ENCODE assay signal across 20 cellular contexts in the genomic region with DNA sequence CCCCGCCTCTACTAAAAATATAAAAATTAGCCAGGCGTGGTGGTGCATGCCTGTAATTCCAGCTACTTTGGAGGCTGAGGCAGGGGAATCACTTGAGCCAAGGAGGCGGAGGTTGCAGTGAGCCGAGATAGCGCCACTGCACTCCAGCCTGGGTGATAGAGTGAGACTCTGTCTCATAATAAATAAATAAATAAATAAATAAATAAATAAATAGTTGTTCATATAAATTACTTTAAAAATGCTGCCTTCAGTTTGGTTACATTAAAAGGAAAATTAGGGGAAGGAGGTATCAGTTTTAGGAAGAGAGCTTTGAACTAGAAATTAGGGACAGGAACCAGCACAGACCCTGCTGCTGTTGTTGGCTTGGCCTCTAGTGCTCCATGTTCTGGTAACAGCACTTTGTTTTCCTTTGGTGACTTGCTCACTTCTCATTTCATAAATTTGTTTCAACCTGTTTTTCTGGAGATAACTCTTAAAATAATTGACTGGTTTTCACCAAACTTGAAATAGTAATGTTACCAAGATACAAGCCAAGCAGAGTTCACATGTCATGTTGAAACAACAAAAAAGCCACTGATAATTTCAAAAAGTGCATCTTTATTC. TPM values are rescaled to one million over a fixed set of nuclear protein-coding genes. Genes with fewer than 3 reads are reported as not detected.
DNase-seq lines count a peak whose midpoint lies in the region; ATAC-seq, FAIRE-seq and TF ChIP-seq lines count a peak whose summit lies in the region.
"Had no signal": no experiment of that assay in that cellular context is flagged by ENCODE, and none has a peak within 500 bp of the region (broad histone marks: within the 10 kb centered on the region; RNA-seq: fewer than 3 reads in every experiment).

No MANE protein-coding gene starts in this region.

- no peak overlapping the region for H2AK5ac ChIP-seq in mesenchymal stem cell (ENCODE audit: low read length, severe bottlenecking)

- no peak for ATAC-seq in A549
- ATAC-seq in HCT116, result no peak

- no peak overlapping the region for H3K14ac ChIP-seq in mesenchymal stem cell (ENCODE audit: low read length in 2 of 2)

- no peak overlapping the region for H2BK5ac ChIP-seq in mesenchymal stem cell (ENCODE audit: low read depth, low read length, poor library complexity, severe bottlenecking)

- H3K9me2 ChIP-seq in HCT116 (ENCODE audit: insufficient read depth), result 0 out of 2 replicates have a peak, but pooled peaks cover 4% of the 10 kb centered on the region

- H3K36me3 ChIP-seq in HCT116 (ENCODE audit: control insufficient read depth in 1 of 2, insufficient read depth in 2 of 2, low read length in 2 of 2) (no peaks in the 10 kb centered on the region), SJCRH30 (no peaks in the 10 kb centered on the region), mesenchymal stem cell (ENCODE audit: control insufficient read depth in 1 of 2, insufficient read depth in 2 of 2, low read depth in 1 of 2, low read length in 2 of 2) (no peaks in the 10 kb centered on the region), esophagus squamous epithelium (no peaks in the 10 kb centered on the region)
- H3K36me3 ChIP-seq: HAP-1 had no signal

- 95% methylated on average over 5 of the region's 5 CpGs for WGBS in A549 (ENCODE audit: missing lambda C conversion rate)
- WGBS in mesenchymal stem cell, result no CpG with 5 or more reads among the region's 5 CpGs
- WGBS in esophagus squamous epithelium, 2 donors, result 93 to 98% methylated on average over 5 of the region's 5 CpGs

- no peak overlapping the region for H2BK12ac ChIP-seq in mesenchymal stem cell (ENCODE audit: low read length in 2 of 2)

- no peak overlapping the region for H4K91ac ChIP-seq in mesenchymal stem cell (ENCODE audit: low read length)

- H3K4me2 ChIP-seq in A549 (no peak overlapping the region), HCT116 (ENCODE audit: low read length) (peak overlapping the region; percentile 55; the same call in 1 of the 2 replicates), mesenchymal stem cell (ENCODE audit: low read length, poor library complexity, severe bottlenecking) (no peak overlapping the region)

- RAD21 ChIA-PET in HCT116 (lab: Charles Lee; ENCODE audit: low non-redundant PET in 1 of 2, low total read pairs in 2 of 2, uncharacterized antibody in 2 of 2, unreplicated experiment in 2 of 2), result no interaction called here

- no peak overlapping the region for H4K8ac ChIP-seq in mesenchymal stem cell (ENCODE audit: low read length)

- no peaks in the 10 kb centered on the region for H3K27me3 ChIP-seq in HCT116 (ENCODE audit: insufficient read depth, low read length)
- no peaks in the 10 kb centered on the region for H3K27me3 ChIP-seq in SJCRH30
- no peaks in the 10 kb centered on the region for H3K27me3 ChIP-seq in mesenchymal stem cell (ENCODE audit: control insufficient read depth in 1 of 2, insufficient read depth in 1 of 2, low read length in 2 of 2)
- no peaks in the 10 kb centered on the region for H3K27me3 ChIP-seq in esophagus squamous epithelium

- H3K4ac ChIP-seq in mesenchymal stem cell (ENCODE audit: low read depth in 1 of 2, low read length in 2 of 2), result no peak overlapping the region

- intact Hi-C loops in HCT116 (cut with micrococcal nuclease), result no loop called here
- intact Hi-C loops in esophagus squamous epithelium (cut with DNase I), result no loop called here

- no peak for TF ChIP-seq CTCF in A549 (IDR thresholded peaks at IDR 0.05)
- TF ChIP-seq CTCF in HCT116 (IDR thresholded peaks at IDR 0.05 in 2 of 3, conservative IDR thresholded peaks at IDR 0.05 in 1 of 3; ENCODE audit: borderline replicate concordance in 1 of 3, insufficient read depth in 1 of 3, low read depth in 2 of 3, low read length in 2 of 3), result no peak
- no peak for TF ChIP-seq CTCF in esophagus squamous epithelium (IDR thresholded peaks at IDR 0.05)

- CTCF ChIA-PET in A549 (lab: Yijun Ruan, JAX), result no interaction called here
- CTCF ChIA-PET in HCT116 (lab: Charles Lee), result no interaction called here

- H2BK120ac ChIP-seq in mesenchymal stem cell (ENCODE audit: low read depth, low read length), result no peak overlapping the region

- TF ChIP-seq RAD21 in A549 (conservative IDR thresholded peaks at IDR 0.05 in 1 of 2, IDR thresholded peaks at IDR 0.05 in 1 of 2), result no peak
- TF ChIP-seq RAD21 in HCT116 (IDR thresholded peaks at IDR 0.05; ENCODE audit: low read depth), result no peak

- H3K4me1 ChIP-seq in A549 (peaks cover 14% of the 10 kb centered on the region; the same call in 2 of the 3 replicates), HCT116 (ENCODE audit: control insufficient read depth in 1 of 2, insufficient read depth in 2 of 2, low read length in 2 of 2) (peaks cover 6 to 8% of the 10 kb centered on the region in 2 experiments; a peak in 3 of 4 replicates), SJCRH30 (peaks cover 45% of the 10 kb centered on the region), mesenchymal stem cell (ENCODE audit: control insufficient read depth, insufficient read depth, low read depth, low read length) (peaks cover 4% of the 10 kb centered on the region), esophagus squamous epithelium (peaks cover 0 to 5% (median 2%) of the 10 kb centered on the region in 3 donors)

- no peak overlapping the region for H3K27ac ChIP-seq in A549
- no peak overlapping the region for H3K27ac ChIP-seq in HCT116 (ENCODE audit: low read depth, low read length)
- peak overlapping the region; percentile 85 for H3K27ac ChIP-seq in SJCRH30
- H3K27ac ChIP-seq in mesenchymal stem cell (ENCODE audit: low read length, poor library complexity, severe bottlenecking), result no peak overlapping the region
- H3K27ac ChIP-seq in esophagus squamous epithelium, result no peak overlapping the region
- H3K27ac ChIP-seq: SK-N-MC had no signal

- BruUV-seq in HCT116 (replicated peaks; lab: Mats Ljungman, UMichigan), result no TSS peak

- H3K9me3 ChIP-seq in A549, result no peaks in the 10 kb centered on the region
- no peaks in the 10 kb centered on the region for H3K9me3 ChIP-seq in HCT116 (ENCODE audit: control insufficient read depth in 1 of 2, insufficient read depth in 1 of 2, low read depth in 1 of 2, low read length in 2 of 2)
- H3K9me3 ChIP-seq in SJCRH30 (replicated peaks), result no peaks in the 10 kb centered on the region
- H3K9me3 ChIP-seq in mesenchymal stem cell (ENCODE audit: control insufficient read depth, low read length), result no peaks in the 10 kb centered on the region
- H3K9me3 ChIP-seq in esophagus squamous epithelium, result no peaks in the 10 kb centered on the region
- H3K9me3 ChIP-seq: HAP-1 had no signal

- H3K9ac ChIP-seq in HCT116 (ENCODE audit: low read length), result no peak overlapping the region
- peak overlapping the region; percentile 76 for H3K9ac ChIP-seq in mesenchymal stem cell (ENCODE audit: low read length)

- H3K79me2 ChIP-seq in HCT116 (ENCODE audit: insufficient read depth, low read length), result no peaks in the 10 kb centered on the region

- H3K4me3 ChIP-seq in A549, result no peak overlapping the region
- no peak overlapping the region for H3K4me3 ChIP-seq in HCT116 (replicated peaks in 1 of 2; ENCODE audit: low read depth in 1 of 2, low read length in 2 of 2)
- no peak overlapping the region for H3K4me3 ChIP-seq in SJCRH30
- no peak overlapping the region for H3K4me3 ChIP-seq in mesenchymal stem cell (ENCODE audit: insufficient read depth in 1 of 2, low read depth in 1 of 2, low read length in 2 of 2)
- no peak overlapping the region for H3K4me3 ChIP-seq in esophagus squamous epithelium
- H3K4me3 ChIP-seq: HAP-1, SK-N-MC had no signal

- H4K20me1 ChIP-seq in HCT116 (ENCODE audit: insufficient read depth), result no peaks in the 10 kb centered on the region

- no peak for FAIRE-seq in A549 (lab: Jason Lieb, UNC)
- FAIRE-seq: D721Med, G401.6, GM12891, HTR-8/SVneo had no signal

- DNase-seq in A549 (ENCODE audit: low read depth in 1 of 2, low spot score in 1 of 2) (no peak), HCT116 (ENCODE audit: low read depth, low spot score) (no peak), SJCRH30 (no peak), mesenchymal stem cell (no peak), activated T-cell treated with anti-CD3 and anti-CD28 coated beads for 4 hours (no peak), NCI-H1694 (lab: John Stamatoyannopoulos, UW) (no peak), esophagus squamous epithelium (lab: John Stamatoyannopoulos, UW) (no peak)
- DNase-seq in stimulated activated CD4-positive, alpha-beta T cell treated with anti-CD3 and anti-CD28 coated beads, Interleukin-4, amount 100 ng/mL, for 1 hour, result no peak
- DNase-seq: CD4-positive, alpha-beta T cell; DMS79 treated with DMSO at 0.1 percent for 48 hours; KG1; NCI-H2029 treated with DMSO at 0.1 percent for 48 hours; NCI-H524 had no signal

- H3K23ac ChIP-seq in mesenchymal stem cell (ENCODE audit: low read length in 2 of 2), result no peak overlapping the region

- TF ChIP-seq EP300 in A549 (IDR thresholded peaks at IDR 0.05), result no peak

- POLR2A ChIA-PET in A549 (lab: Yijun Ruan, JAX) (no interaction called here), HCT116 (lab: Charles Lee) (no interaction called here)

- TF ChIP-seq POLR2A in A549 (IDR thresholded peaks at IDR 0.05; ENCODE audit: low read length) (no peak), HCT116 (IDR thresholded peaks at IDR 0.05; ENCODE audit: borderline replicate concordance, extremely low read depth, insufficient read depth, insufficient read length) (no peak), esophagus squamous epithelium (IDR thresholded peaks at IDR 0.05) (no peak)

- no peaks in the 10 kb centered on the region for H3K79me1 ChIP-seq in mesenchymal stem cell (replicated peaks; ENCODE audit: low read length, poor library complexity, severe bottlenecking)

- H3K18ac ChIP-seq in mesenchymal stem cell (ENCODE audit: low read depth in 1 of 2, low read length in 2 of 2), result no peak overlapping the region

- no peak overlapping the region for H2BK15ac ChIP-seq in mesenchymal stem cell (ENCODE audit: low read depth, poor library complexity, severe bottlenecking)

- H2AFZ ChIP-seq in HCT116 (ENCODE audit: low read depth, low read length, poor library complexity, severe bottlenecking) (peak overlapping the region; percentile 30), mesenchymal stem cell (ENCODE audit: low read depth, low read length) (no peak overlapping the region)

TF ChIP-seq in A549, 52 proteins besides CTCF, POLR2A, EP300 and RAD21 (continues in another document):
- no peak for TF ChIP-seq NR3C1 (IDR thresholded peaks at IDR 0.05)

TF ChIP-seq in HCT116, 20 proteins besides CTCF, POLR2A, EP300 and RAD21 (continues in another document):
- no peak for TF ChIP-seq TCF7L2 (IDR thresholded peaks at IDR 0.05; ENCODE audit: borderline replicate concordance, extremely low read depth, insufficient read depth, insufficient read length)

RNA-seq across cellular contexts. Expression of gene PTPRB, which starts 22.9 kb away (rescaled TPM):
- polyA plus RNA-seq in A549 (2011; rRNA removed), result 0.34 and 0.45 TPM in 2 replicates
- 0.05 and 0.06 TPM in 2 replicates for polyA plus RNA-seq in A549 (2012; cell fraction: cytosol; rRNA removed)
- 0.01 and 0.02 TPM in 2 replicates for polyA plus RNA-seq in A549 (2012; cell fraction: nucleus; rRNA removed)
- 0.16 to 0.57 TPM (median 0.26 TPM) in 3 replicates for polyA plus RNA-seq in A549 (2017; fragmentation: RNase III; extraction: RNeasy Plus Mini Kit Qiagen cat#74134 plus additional on column Dnase treatment)
- 0.49 and 0.70 TPM in 2 replicates for polyA minus RNA-seq in A549 (2011; rRNA and poly(A)+ RNA removed)
- total RNA-seq in HCT116 (2021; ENCODE audit: unreplicated experiment), result 0.17 TPM
- polyA plus RNA-seq in HCT116 (2012), result 0.21 and 0.22 TPM in 2 replicates
- total RNA-seq in SJCRH30 (2014; rRNA removed; shearing (Covaris generic)), result 0.02 TPM in 1 of 2 replicates, not detected in the other
- polyA plus RNA-seq in mesenchymal stem cell (2013, experiment 1 of 2), result 0.19 TPM
- 0.14 TPM for polyA plus RNA-seq in mesenchymal stem cell (2013, experiment 2 of 2)
- total RNA-seq in esophagus squamous epithelium, result 10 to 100 TPM in 2 of 4 donors, 1 to 10 TPM in 2; 4.0 to 22.9 (median 7.4) TPM
- total RNA-seq: B cell; CD4-positive, alpha-beta T cell had no signal
